22 cellular contexts compared by ENCODE assay signal in the genomic region with DNA sequence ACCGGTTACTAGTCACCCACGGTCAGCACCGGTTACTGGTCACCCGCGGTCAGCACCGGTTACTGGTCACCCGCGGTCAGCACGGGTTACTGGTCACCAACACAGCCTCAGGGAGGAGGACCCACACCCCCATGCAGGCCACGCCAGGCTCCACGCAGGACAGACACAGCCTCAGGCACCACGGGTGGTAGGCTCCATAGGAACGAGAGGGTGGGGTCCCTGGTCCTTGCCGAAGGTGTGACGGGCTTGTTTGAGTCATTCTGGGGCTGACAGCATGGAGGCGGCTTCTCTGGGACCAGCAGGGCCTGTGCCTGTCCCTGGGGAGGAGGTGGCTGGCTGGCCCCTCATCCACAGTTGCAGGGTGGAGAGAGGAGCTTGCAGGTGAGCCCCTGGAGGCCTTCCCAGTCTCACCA.
DNase-seq lines count a peak whose midpoint lies in the region; ATAC-seq and TF ChIP-seq lines count a peak whose summit lies in the region.
"Had no signal": no experiment of that assay in that cellular context is flagged by ENCODE, and none has a peak within 500 bp of the region (broad histone marks: within the 10 kb centered on the region; RNA-seq: fewer than 3 reads in every experiment).

No MANE protein-coding gene starts in this region.

- CTCF ChIA-PET in naive thymus-derived CD4-positive, alpha-beta T cell (lab: Charles Lee): no interaction called here
- CTCF ChIA-PET in PC-3 (lab: Charles Lee): no interaction called here
- CTCF ChIA-PET in activated CD8-positive, alpha-beta T cell treated with anti-CD3 and anti-CD28 coated beads, Interleukin-2, amount 10 ng/mL, durations not matched to agents 7 days and 5 days (lab: Charles Lee): no interaction called here

- BruUV-seq in PC-3 (replicated peaks; lab: Mats Ljungman, UMichigan): no TSS peak

- POLR2A ChIA-PET in naive thymus-derived CD4-positive, alpha-beta T cell (lab: Charles Lee): no interaction called here
- POLR2A ChIA-PET in PC-3 (lab: Charles Lee; ENCODE audit: unreplicated experiment): no interaction called here
- POLR2A ChIA-PET in activated CD8-positive, alpha-beta T cell treated with anti-CD3 and anti-CD28 coated beads, Interleukin-2, amount 10 ng/mL, durations not matched to agents 7 days and 5 days (lab: Charles Lee): no interaction called here

- intact Hi-C loops in cardiac septum (cut with DNase I) (no loop called here), left cardiac atrium (cut with DNase I) (no loop called here), PC-3 (cut with micrococcal nuclease) (no loop called here)
- intact Hi-C loops in naive thymus-derived CD4-positive, alpha-beta T cell (cut with micrococcal nuclease): no loop called here

- H4K20me1 ChIP-seq in PC-3 (ENCODE audit: low read length): no peaks in the 10 kb centered on the region

- no peaks in the 10 kb centered on the region for H3K79me2 ChIP-seq in PC-3 (ENCODE audit: low read length)

- H2AFZ ChIP-seq in PC-3 (ENCODE audit: low read length): no peak overlapping the region

- H3K27ac ChIP-seq in naive thymus-derived CD4-positive, alpha-beta T cell (ENCODE audit: low read depth, low read length): no peak overlapping the region
- H3K27ac ChIP-seq in PC-3 (ENCODE audit: low read length): no peak overlapping the region
- H3K27ac ChIP-seq: RWPE1, SJCRH30 had no signal

- DNase-seq in cardiac septum (ENCODE audit: low spot score) (peak; percentile 41), left cardiac atrium (no peak), GM13976 (ENCODE audit: low spot score) (no peak), PC-3 (no peak)
- no peak for DNase-seq in naive thymus-derived CD4-positive, alpha-beta T cell
- DNase-seq in activated CD8-positive, alpha-beta T cell treated with anti-CD3 and anti-CD28 coated beads, Interleukin-2, amount 10 ng/mL, durations not matched to agents 7 days and 5 days: no peak
- DNase-seq: ACHN, AML-193, COR-L47, EL, H7, IMR-90, Karpas-422, MM.1S, NCI-H1105, NCI-H1694 treated with DMSO at 0.1 percent for 48 hours, NCI-H446 treated with DMSO at 0.1 percent for 48 hours, NCI-H748 treated with DMSO at 0.1 percent for 48 hours, OCI-M1, SJCRH30 had no signal

- H3K4me3 Mint-ChIP-seq in activated T-helper 17 cell treated with anti-CD3 and anti-CD28 coated beads, Interleukin-2, amount 50 U/mL, for 72 hours: no peak overlapping the region
- H3K4me3 Mint-ChIP-seq in naive thymus-derived CD4-positive, alpha-beta T cell: no peak overlapping the region
- H3K4me3 Mint-ChIP-seq in activated CD8-positive, alpha-beta T cell treated with anti-CD3 and anti-CD28 coated beads, Interleukin-2, amount 10 ng/mL, durations not matched to agents 7 days and 5 days: no peak overlapping the region

- no peak overlapping the region for H3K4me2 ChIP-seq in PC-3 (ENCODE audit: low read length)

- no peaks in the 10 kb centered on the region for H3K4me1 ChIP-seq in naive thymus-derived CD4-positive, alpha-beta T cell (ENCODE audit: control insufficient read depth in 2 of 2, insufficient read depth in 2 of 2, low read length in 2 of 2)
- H3K4me1 ChIP-seq in PC-3 (ENCODE audit: insufficient read depth, low read length): no peaks in the 10 kb centered on the region
- H3K4me1 ChIP-seq: SJCRH30 had no signal

- no peaks in the 10 kb centered on the region for H3F3A ChIP-seq in PC-3 (ENCODE audit: low read length, unreplicated experiment)

- ATAC-seq in left cardiac atrium (no peak), PC-3 (no peak)
- peak; percentile 19 for ATAC-seq in activated T-helper 17 cell treated with anti-CD3 and anti-CD28 coated beads, Interleukin-2, amount 50 U/mL, for 72 hours (replicated peaks)
- ATAC-seq in naive thymus-derived CD4-positive, alpha-beta T cell: peak; percentile 48
- no peak for ATAC-seq in activated CD8-positive, alpha-beta T cell treated with anti-CD3 and anti-CD28 coated beads, Interleukin-2, amount 10 ng/mL, durations not matched to agents 7 days and 5 days

- H3K36me3 Mint-ChIP-seq in activated T-helper 17 cell treated with anti-CD3 and anti-CD28 coated beads, Interleukin-2, amount 50 U/mL, for 72 hours (ENCODE audit: low read depth): no peaks in the 10 kb centered on the region
- no peaks in the 10 kb centered on the region for H3K36me3 Mint-ChIP-seq in naive thymus-derived CD4-positive, alpha-beta T cell
- H3K36me3 Mint-ChIP-seq in activated CD8-positive, alpha-beta T cell treated with anti-CD3 and anti-CD28 coated beads, Interleukin-2, amount 10 ng/mL, durations not matched to agents 7 days and 5 days (ENCODE audit: low read depth): no peaks in the 10 kb centered on the region

- H3K36me3 ChIP-seq in naive thymus-derived CD4-positive, alpha-beta T cell (ENCODE audit: control insufficient read depth in 2 of 3, insufficient read depth in 3 of 3, low read length in 3 of 3): no peaks in the 10 kb centered on the region
- no peaks in the 10 kb centered on the region for H3K36me3 ChIP-seq in PC-3 (ENCODE audit: low read depth, low read length)
- H3K36me3 ChIP-seq: SJCRH30 had no signal

- no peak overlapping the region for H3K9ac ChIP-seq in PC-3 (ENCODE audit: low read length)

- no peaks in the 10 kb centered on the region for H3K27me3 ChIP-seq in naive thymus-derived CD4-positive, alpha-beta T cell (ENCODE audit: control insufficient read depth in 2 of 2, insufficient read depth in 2 of 2, low read length in 2 of 2)
- peaks cover 29% of the 10 kb centered on the region for H3K27me3 ChIP-seq in PC-3 (ENCODE audit: low read length)
- H3K27me3 ChIP-seq: SJCRH30 had no signal

- H3K9me3 Mint-ChIP-seq in activated T-helper 17 cell treated with anti-CD3 and anti-CD28 coated beads, Interleukin-2, amount 50 U/mL, for 72 hours: no peaks in the 10 kb centered on the region
- peaks cover 0 to 4% (median 0%) of the 10 kb centered on the region in 11 donors for H3K9me3 Mint-ChIP-seq in naive thymus-derived CD4-positive, alpha-beta T cell
- H3K9me3 Mint-ChIP-seq in activated CD8-positive, alpha-beta T cell treated with anti-CD3 and anti-CD28 coated beads, Interleukin-2, amount 10 ng/mL, durations not matched to agents 7 days and 5 days (ENCODE audit: insufficient read depth): no peaks in the 10 kb centered on the region

- H3K4me3 ChIP-seq in naive thymus-derived CD4-positive, alpha-beta T cell (ENCODE audit: low read length): no peak overlapping the region
- H3K4me3 ChIP-seq in PC-3 (ENCODE audit: low read length): no peak overlapping the region
- H3K4me3 ChIP-seq: SJCRH30 had no signal

- H3K4me1 Mint-ChIP-seq in activated T-helper 17 cell treated with anti-CD3 and anti-CD28 coated beads, Interleukin-2, amount 50 U/mL, for 72 hours: no peaks in the 10 kb centered on the region
- H3K4me1 Mint-ChIP-seq in naive thymus-derived CD4-positive, alpha-beta T cell: no peaks in the 10 kb centered on the region
- no peaks in the 10 kb centered on the region for H3K4me1 Mint-ChIP-seq in activated CD8-positive, alpha-beta T cell treated with anti-CD3 and anti-CD28 coated beads, Interleukin-2, amount 10 ng/mL, durations not matched to agents 7 days and 5 days (ENCODE audit: low read depth)

- TF ChIP-seq CTCF in GM13976 (IDR thresholded peaks at IDR 0.05; ENCODE audit: borderline replicate concordance, control extremely low read depth, extremely low read depth, insufficient read depth, missing control alignments): no peak
- TF ChIP-seq CTCF in PC-3 (conservative IDR thresholded peaks at IDR 0.05; ENCODE audit: low read depth, low read length): no peak

- no peak overlapping the region for H3K27ac Mint-ChIP-seq in activated T-helper 17 cell treated with anti-CD3 and anti-CD28 coated beads, Interleukin-2, amount 50 U/mL, for 72 hours
- no peak overlapping the region for H3K27ac Mint-ChIP-seq in naive thymus-derived CD4-positive, alpha-beta T cell
- no peak overlapping the region for H3K27ac Mint-ChIP-seq in activated CD8-positive, alpha-beta T cell treated with anti-CD3 and anti-CD28 coated beads, Interleukin-2, amount 10 ng/mL, durations not matched to agents 7 days and 5 days

- H3K27me3 Mint-ChIP-seq in activated T-helper 17 cell treated with anti-CD3 and anti-CD28 coated beads, Interleukin-2, amount 50 U/mL, for 72 hours: peaks cover 15% of the 10 kb centered on the region
- H3K27me3 Mint-ChIP-seq in naive thymus-derived CD4-positive, alpha-beta T cell: peaks cover 0 to 33% (median 12%) of the 10 kb centered on the region in 5 donors
- H3K27me3 Mint-ChIP-seq in activated CD8-positive, alpha-beta T cell treated with anti-CD3 and anti-CD28 coated beads, Interleukin-2, amount 10 ng/mL, durations not matched to agents 7 days and 5 days (ENCODE audit: low read depth): no peaks in the 10 kb centered on the region

- H3K9me3 ChIP-seq in naive thymus-derived CD4-positive, alpha-beta T cell (ENCODE audit: control insufficient read depth in 2 of 3, low read length in 3 of 3): no peaks in the 10 kb centered on the region
- H3K9me3 ChIP-seq in PC-3 (ENCODE audit: low read length): no peaks in the 10 kb centered on the region
- H3K9me3 ChIP-seq: SJCRH30 had no signal

- no peaks in the 10 kb centered on the region for H3K9me2 ChIP-seq in PC-3 (replicated peaks; ENCODE audit: low read length)

- in situ Hi-C loops in GM13976 (cut with MboI; ENCODE audit: low sequenced_read_pairs, unreplicated experiment): no loop called here

Comparison
In these comparisons a context has a peak if more than half of its experiments do, and no peak if none do; other contexts are left out.
1. ATAC-seq: peak in activated T-helper 17 cell treated with anti-CD3 and anti-CD28 coated beads, Interleukin-2, amount 50 U/mL, for 72 hours (single experiment) and naive thymus-derived CD4-positive, alpha-beta T cell (single experiment); none in left cardiac atrium (0 of 2), PC-3 (single experiment) and activated CD8-positive, alpha-beta T cell treated with anti-CD3 and anti-CD28 coated beads, Interleukin-2, amount 10 ng/mL, durations not matched to agents 7 days and 5 days (single experiment).